ENCODE assay signal across 13 cellular contexts in the genomic region with DNA sequence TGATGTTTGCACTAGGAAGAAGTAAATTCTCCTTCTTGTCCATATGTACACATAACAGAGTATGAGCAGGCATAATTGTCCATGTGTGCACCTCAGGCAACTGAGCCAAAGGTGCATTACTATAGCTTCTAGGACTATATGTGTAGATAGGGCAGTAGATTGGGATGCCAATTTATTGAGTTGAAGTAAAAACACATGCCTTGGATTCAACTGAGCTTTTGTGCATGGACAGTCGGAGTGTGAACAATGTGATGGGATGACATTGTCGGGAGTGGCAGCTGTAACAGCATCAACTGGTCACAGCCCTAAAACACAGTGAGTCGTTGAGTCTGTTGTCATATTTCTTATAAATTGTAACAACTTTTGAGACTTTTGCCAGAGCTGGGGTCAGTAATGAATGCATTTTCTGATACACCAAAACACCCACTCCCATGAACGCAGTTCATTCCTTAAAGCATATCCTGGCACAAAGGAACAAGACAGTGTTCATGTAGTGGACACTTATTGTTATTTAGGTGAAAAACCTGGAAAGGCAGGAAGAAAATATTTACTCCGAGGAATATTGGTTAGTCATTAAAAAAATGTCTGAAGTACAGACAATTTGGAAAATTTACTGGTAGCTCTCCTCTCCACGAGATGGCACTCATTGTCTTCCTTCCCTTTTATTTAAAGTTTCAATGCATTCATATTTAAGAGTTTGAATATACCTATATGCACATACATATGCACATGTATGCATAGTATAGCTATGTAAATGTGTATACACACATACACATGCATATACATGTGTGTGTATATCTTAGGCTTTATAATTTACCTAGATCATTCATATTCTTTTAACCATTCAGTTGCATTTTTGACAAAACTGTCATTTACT.
A peak's percentile ranks its signal among the peaks of the same experiment; 100 is the strongest.
DNase-seq lines count a peak whose midpoint lies in the region; ATAC-seq, FAIRE-seq and TF ChIP-seq lines count a peak whose summit lies in the region.
"Had no signal": no experiment of that assay in that cellular context is flagged by ENCODE, and none has a peak within 500 bp of the region (broad histone marks: within the 10 kb centered on the region; RNA-seq: fewer than 3 reads in every experiment).

No MANE protein-coding gene starts in this region.

- H3K4me1 ChIP-seq in K562 (replicated peaks in 1 of 2; ENCODE audit: control insufficient read depth in 2 of 2, insufficient read depth in 2 of 2, low read length in 2 of 2) = peaks cover 7 to 42% of the 10 kb centered on the region in 2 experiments
- H3K4me1 ChIP-seq in gastrocnemius medialis = no peaks in the 10 kb centered on the region

- TF ChIP-seq CTCF in K562 (IDR thresholded peaks at IDR 0.05 in 2 of 3, conservative IDR thresholded peaks at IDR 0.05 in 1 of 3; ENCODE audit: insufficient read depth in 2 of 3, low read depth in 1 of 3, low read length in 3 of 3) = peak; percentile 55 to 90 (median 57); a peak in 5 of 6 replicates
- TF ChIP-seq CTCF in neural cell (IDR thresholded peaks at IDR 0.05; ENCODE audit: poor library complexity, severe bottlenecking) = no peak
- TF ChIP-seq CTCF in gastrocnemius medialis (IDR thresholded peaks at IDR 0.05 in 4 of 5, conservative IDR thresholded peaks at IDR 0.05 in 1 of 5) = no peak
- no peak for TF ChIP-seq CTCF in nephron progenitor cell (IDR thresholded peaks at IDR 0.05)

- no peaks in the 10 kb centered on the region for H3F3A ChIP-seq in neural cell (ENCODE audit: insufficient read depth, low read length, poor library complexity, severe bottlenecking)

- H3K9me3 ChIP-seq in K562 (replicated peaks; ENCODE audit: control insufficient read depth, insufficient read depth, low read depth, low read length) (no peaks in the 10 kb centered on the region), neural cell (ENCODE audit: low read length) (no peaks in the 10 kb centered on the region), gastrocnemius medialis (no peaks in the 10 kb centered on the region)
- H3K9me3 ChIP-seq: ovary had no signal

- H2AFZ ChIP-seq in K562 (ENCODE audit: low read depth, low read length) = peak overlapping the region; percentile 74
- H2AFZ ChIP-seq in neural cell (ENCODE audit: low read depth, low read length) = no peak overlapping the region

- no peak for TF ChIP-seq POLR2A in K562 (conservative IDR thresholded peaks at IDR 0.05)
- TF ChIP-seq POLR2A in gastrocnemius medialis (IDR thresholded peaks at IDR 0.05) = no peak

- H3K9me3 Mint-ChIP-seq in nephron progenitor cell = no peaks in the 10 kb centered on the region
- H3K9me3 Mint-ChIP-seq: effector memory CD8-positive, alpha-beta T cell had no signal

- no peaks in the 10 kb centered on the region for H3K27me3 ChIP-seq in K562 (ENCODE audit: control insufficient read depth in 2 of 2, insufficient read depth in 2 of 2, low read length in 2 of 2)
- no peaks in the 10 kb centered on the region for H3K27me3 ChIP-seq in neural cell (ENCODE audit: insufficient read depth, low read depth, low read length)
- no peaks in the 10 kb centered on the region for H3K27me3 ChIP-seq in gastrocnemius medialis
- H3K27me3 ChIP-seq: ovary had no signal

- H4K20me1 ChIP-seq in K562 (replicated peaks; ENCODE audit: control insufficient read depth, insufficient read depth, low read length) (no peaks in the 10 kb centered on the region), neural cell (ENCODE audit: insufficient read depth) (no peaks in the 10 kb centered on the region)

- no peak overlapping the region for H3K27ac Mint-ChIP-seq in nephron progenitor cell
- H3K27ac Mint-ChIP-seq: effector memory CD8-positive, alpha-beta T cell; IgD-negative memory B cell had no signal

- no peak overlapping the region; the same call in 1 of the 2 replicates for H3K4me2 ChIP-seq in K562 (ENCODE audit: insufficient read depth, low read length)
- H3K4me2 ChIP-seq in neural cell (ENCODE audit: low read length) = no peak overlapping the region

- TF ChIP-seq RAD21 in K562 (CRISPR knock-in tag; conservative IDR thresholded peaks at IDR 0.05 in 1 of 2, IDR thresholded peaks at IDR 0.05 in 1 of 2) = peak; percentile 98 to 99
- peak; percentile 22 for TF ChIP-seq RAD21 in neural cell (conservative IDR thresholded peaks at IDR 0.05)

- no peak overlapping the region for H3K4me3 Mint-ChIP-seq in nephron progenitor cell
- H3K4me3 Mint-ChIP-seq: effector memory CD8-positive, alpha-beta T cell; IgD-negative memory B cell had no signal

- H3K9ac ChIP-seq in K562 (ENCODE audit: insufficient read depth in 1 of 2, low read depth in 2 of 2, low read length in 2 of 2) (peak overlapping the region in 1 of 2 experiments; percentile 36; a peak in 2 of 4 replicates), neural cell (ENCODE audit: low read length) (no peak overlapping the region)

- H3K9me2 ChIP-seq in neural cell (ENCODE audit: insufficient read depth, low read length) = no peaks in the 10 kb centered on the region

- peaks cover 3% of the 10 kb centered on the region for H3K27me3 Mint-ChIP-seq in nephron progenitor cell (ENCODE audit: low read depth, poor library complexity)

- peak; percentile 36; the same call in 1 of the 2 replicates for TF ChIP-seq EP300 in K562 (IDR thresholded peaks at IDR 0.05; ENCODE audit: low read length)
- no peak for TF ChIP-seq EP300 in neural cell (conservative IDR thresholded peaks at IDR 0.05; ENCODE audit: poor library complexity, severe bottlenecking)

- H3K27ac ChIP-seq in K562 (ENCODE audit: extremely low read depth, low read depth, low read length) (peak overlapping the region; percentile 21; the same call in 2 of the 3 replicates), neural cell (ENCODE audit: low read length) (no peak overlapping the region), gastrocnemius medialis (no peak overlapping the region)
- H3K27ac ChIP-seq: ovary had no signal

- FAIRE-seq in K562 (lab: Jason Lieb, UNC) = peak; percentile 15

- in situ Hi-C loops in K562 (cut with MboI) = no loop called here
- in situ Hi-C loops in gastrocnemius medialis (cut with MboI; ENCODE audit: low sequenced_read_pairs in 4 of 4) = no loop called here

- no peaks in the 10 kb centered on the region for H3K9me1 ChIP-seq in K562 (ENCODE audit: control insufficient read depth, insufficient read depth, low read length)

- no peaks in the 10 kb centered on the region for H3K36me3 Mint-ChIP-seq in nephron progenitor cell (ENCODE audit: low read depth)

- H3K79me2 ChIP-seq in K562 (ENCODE audit: control insufficient read depth, insufficient read depth, low read length) (peaks cover 2% of the 10 kb centered on the region; the same call in 1 of the 3 replicates), neural cell (replicated peaks; ENCODE audit: insufficient read depth, low read length) (no peaks in the 10 kb centered on the region)

- DNase-seq in EL (peak; percentile 38), NAMALWA (ENCODE audit: low spot score) (peak; percentile 4), K562 (ENCODE audit: extremely low read depth in 1 of 4, low spot score in 3 of 4) (peak in 1 of 4 experiments; percentile 67), gastrocnemius medialis (no peak), nephron progenitor cell (no peak), GM03348 (ENCODE audit: low spot score) (no peak)
- DNase-seq in stimulated activated naive CD8-positive, alpha-beta T cell treated with anti-CD3 and anti-CD28 coated beads, Interleukin-15, Interleukin-2, amounts not matched to agents 100 U/mL and 50 U/mL, for 24 hours = no peak
- DNase-seq: activated CD4-positive, CD25-positive, alpha-beta regulatory T cell; effector memory CD8-positive, alpha-beta T cell; NCI-H526; ovary had no signal

- intact Hi-C loops in K562 (cut with micrococcal nuclease) = loop anchor here (1.0 to 5.0 kb wide), 4 partner anchors 100 to 601 kb away; no protein-coding TSS in a partner anchor
- intact Hi-C loops in gastrocnemius medialis (cut with DNase I; ENCODE audit: low total_unique reads) = no loop called here

- CTCF ChIA-PET in K562 (lab: Yijun Ruan, JAX; ENCODE audit: low intra/inter-chr PET ratio) = interaction anchor here (0.8 to 1.5 kb wide), 6 partner anchors 44 to 384 kb away, joined by 3 to 11 read pairs (median 5); no protein-coding TSS in a partner anchor

- BruUV-seq in K562 (replicated peaks; lab: Mats Ljungman, UMichigan) = no TSS peak

- ATAC-seq in K562 (peak; percentile 54), gastrocnemius medialis (no peak)
- no peak for ATAC-seq in stimulated activated naive CD8-positive, alpha-beta T cell treated with anti-CD3 and anti-CD28 coated beads, Interleukin-15, Interleukin-2, amounts not matched to agents 100 U/mL and 50 U/mL, for 24 hours
- ATAC-seq: effector memory CD8-positive, alpha-beta T cell had no signal

- H3K36me3 ChIP-seq in K562 (ENCODE audit: control insufficient read depth, insufficient read depth, low read length) (no peaks in the 10 kb centered on the region), neural cell (ENCODE audit: insufficient read depth, low read length) (no peaks in the 10 kb centered on the region), gastrocnemius medialis (no peaks in the 10 kb centered on the region)
- H3K36me3 ChIP-seq: ovary had no signal

- 45% methylated on average over 6 of the region's 6 CpGs for WGBS in K562 (ENCODE audit: insufficient coverage, low coverage, missing lambda C conversion rate)

- POLR2A ChIA-PET in K562 (lab: Yijun Ruan, JAX) = interaction anchor here (0.6 to 5.0 kb wide), 13 partner anchors 10 to 921 kb away, joined by 3 to 36 read pairs (median 5); no protein-coding TSS in a partner anchor

- H3K4me1 Mint-ChIP-seq in nephron progenitor cell = no peaks in the 10 kb centered on the region

- H3K4me3 ChIP-seq in K562 = no peak overlapping the region
- no peak overlapping the region for H3K4me3 ChIP-seq in neural cell (ENCODE audit: low read length)
- H3K4me3 ChIP-seq in gastrocnemius medialis = no peak overlapping the region
- H3K4me3 ChIP-seq: ovary had no signal

TF ChIP-seq in K562, 482 proteins besides CTCF, POLR2A, EP300 and RAD21 (continues in another document):
- TF ChIP-seq MEF2D (tag; conservative IDR thresholded peaks at IDR 0.05; ENCODE audit: low read depth) = no peak
- TF ChIP-seq ZNF12 (CRISPR knock-in tag; IDR thresholded peaks at IDR 0.05) = no peak

TF ChIP-seq in neural cell, 6 proteins besides CTCF, POLR2A, EP300 and RAD21 (continues in another document):
- TF ChIP-seq SMC3 (conservative IDR thresholded peaks at IDR 0.05; ENCODE audit: poor library complexity) = no peak
- TF ChIP-seq EZH2 (IDR thresholded peaks at IDR 0.05; ENCODE audit: borderline replicate concordance, insufficient read depth, low read length, poor library complexity, severe bottlenecking) = no peak
- no peak for TF ChIP-seq MXI1 (conservative IDR thresholded peaks at IDR 0.05; ENCODE audit: poor library complexity, severe bottlenecking)
- no peak for TF ChIP-seq POLR2AphosphoS5 (IDR thresholded peaks at IDR 0.05)
- TF ChIP-seq TAF1 (IDR thresholded peaks at IDR 0.05; ENCODE audit: low read depth) = no peak

Comparison
In these comparisons a context has a peak if more than half of its experiments do, and no peak if none do; other contexts are left out.
1. DNase-seq: peak in EL (single experiment) and NAMALWA (single experiment); none in stimulated activated naive CD8-positive, alpha-beta T cell treated with anti-CD3 and anti-CD28 coated beads, Interleukin-15, Interleukin-2, amounts not matched to agents 100 U/mL and 50 U/mL, for 24 hours (single experiment), gastrocnemius medialis (0 of 2), nephron progenitor cell (single experiment) and GM03348 (single experiment).
2. CTCF ChIP-seq: peak in K562 (3 of 3); none in neural cell (single experiment), gastrocnemius medialis (0 of 5) and nephron progenitor cell (single experiment).